10 cellular contexts compared by ENCODE assay signal in the genomic region with DNA sequence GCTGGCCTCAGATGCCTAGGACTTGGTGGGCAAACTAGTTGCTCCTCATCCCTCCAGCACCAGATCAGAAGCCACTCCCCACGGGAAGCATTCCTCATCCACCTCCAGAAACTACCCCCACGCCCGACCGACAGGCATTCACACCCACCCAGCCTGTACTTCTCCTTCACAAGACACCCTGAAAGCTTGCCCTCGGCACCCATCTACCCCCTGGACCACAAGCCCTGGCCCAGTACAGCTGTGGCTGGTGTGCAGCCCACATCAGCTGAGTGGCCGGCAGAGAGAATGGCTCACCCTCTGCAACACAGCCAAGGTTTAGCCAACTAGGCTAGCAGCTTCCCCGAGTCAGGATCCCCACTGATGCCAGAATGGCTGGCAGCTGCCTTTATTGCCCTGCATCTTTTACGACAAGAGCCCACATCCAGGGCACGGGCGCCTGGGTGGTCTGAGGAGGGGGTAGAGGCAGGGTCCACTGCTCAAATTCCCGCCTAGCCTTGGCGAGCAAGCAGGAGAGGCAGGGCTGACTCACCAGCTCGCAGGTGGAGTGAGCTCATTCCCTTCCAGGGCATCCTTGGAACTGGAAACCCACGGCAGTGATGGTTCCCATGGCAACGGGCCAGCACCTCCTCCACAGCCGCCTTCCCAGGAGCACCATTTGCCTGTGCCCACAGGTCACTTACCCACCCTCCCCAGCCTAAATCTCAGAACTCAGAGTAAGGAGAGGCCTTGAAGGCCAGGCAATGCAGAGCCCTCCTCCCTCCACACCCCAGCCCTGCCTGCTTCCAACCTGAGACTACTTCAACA. TPM values are rescaled to one million over a fixed set of nuclear protein-coding genes. Genes with fewer than 3 reads are reported as not detected.
A peak's percentile ranks its signal among the peaks of the same experiment; 100 is the strongest.
DNase-seq lines count a peak whose midpoint lies in the region; ATAC-seq and TF ChIP-seq lines count a peak whose summit lies in the region.
"Had no signal": no experiment of that assay in that cellular context is flagged by ENCODE, and none has a peak within 500 bp of the region (broad histone marks: within the 10 kb centered on the region; RNA-seq: fewer than 3 reads in every experiment).

No MANE protein-coding gene starts in this region.

- no peak for TF ChIP-seq CTCF in dorsolateral prefrontal cortex (IDR thresholded peaks at IDR 0.05 in 54 of 56, conservative IDR thresholded peaks at IDR 0.05 in 2 of 56; ENCODE audit: low read depth in 1 of 56, partially characterized antibody in 56 of 56)

- H4K20me1 ChIP-seq in GM23248 (ENCODE audit: insufficient read depth), result peaks cover 73% of the 10 kb centered on the region

- in situ Hi-C loops in GM23248 (cut with MboI), result no loop called here

- no peaks in the 10 kb centered on the region for H3K9me3 ChIP-seq in GM23248 (ENCODE audit: low read depth)
- H3K9me3 ChIP-seq: pancreas had no signal

- DNase-seq in GM23248 (peak; percentile 65), NCI-H2227 (lab: John Stamatoyannopoulos, UW; ENCODE audit: unreplicated experiment) (peak; percentile 92), dorsolateral prefrontal cortex (peak in 9 of 10 donors; percentile 37 to 91 (median 74)), putamen (ENCODE audit: low spot score) (peak; percentile 76), retina (no peak), NOMO-1 treated with dmso at 0.1 percent for 144 hours (lab: John Stamatoyannopoulos, UW; ENCODE audit: unreplicated experiment) (no peak)

- H2AFZ ChIP-seq in GM23248, result no peak overlapping the region

- H3K4me2 ChIP-seq in GM23248 (ENCODE audit: unreplicated experiment), result no peak overlapping the region

- peak overlapping the region; percentile 37 for H3K27ac ChIP-seq in GM23248
- peak overlapping the region in 46 of 59 donors; percentile 4 to 81 (median 54) for H3K27ac ChIP-seq in dorsolateral prefrontal cortex
- H3K27ac ChIP-seq: pancreas, WERI-Rb-1 had no signal

- no peak for ATAC-seq in HG03108 (IDR thresholded peaks at IDR 0.05; ENCODE audit: unreplicated experiment)
- no peak for ATAC-seq in HG03039 (IDR thresholded peaks at IDR 0.05; ENCODE audit: unreplicated experiment)

- peaks cover 83% of the 10 kb centered on the region for H3F3A ChIP-seq in GM23248 (ENCODE audit: insufficient read depth)

- no peak overlapping the region for H3K4me3 ChIP-seq in GM23248
- H3K4me3 ChIP-seq in dorsolateral prefrontal cortex, result peak overlapping the region in 13 of 59 donors; percentile 0 to 34 (median 16)
- H3K4me3 ChIP-seq: pancreas had no signal

- intact Hi-C loops in dorsolateral prefrontal cortex (cut with DNase I), result no loop called here

- 72 to 75% methylated on average over 16 of the region's 16 CpGs for WGBS in GM23248 (ENCODE audit: low coverage in 1 of 2, low lambda C conversion rate in 2 of 2, missing lambda C conversion rate in 2 of 2), 2 experiments

- H3K27me3 ChIP-seq in GM23248 (replicated peaks; ENCODE audit: insufficient read depth) (no peaks in the 10 kb centered on the region), dorsolateral prefrontal cortex (peaks cover 0 to 17% (median 0%) of the 10 kb centered on the region in 45 donors)
- H3K27me3 ChIP-seq: pancreas had no signal

- H3K79me2 ChIP-seq in GM23248 (ENCODE audit: insufficient read depth), result peaks cover 100% of the 10 kb centered on the region

- H3K9me2 ChIP-seq in GM23248 (ENCODE audit: insufficient read depth), result no peaks in the 10 kb centered on the region

- peaks cover 11% of the 10 kb centered on the region for H3K36me3 ChIP-seq in GM23248 (ENCODE audit: low read depth)
- H3K36me3 ChIP-seq: pancreas, WERI-Rb-1 had no signal

- no peak overlapping the region for H3K9ac ChIP-seq in GM23248

- H3K4me1 ChIP-seq in GM23248 (ENCODE audit: insufficient read depth), result peaks cover 68% of the 10 kb centered on the region

RNA-seq across cellular contexts. Expression of a gene that starts 17.1 kb away (rescaled TPM):
- total RNA-seq in GM23248 (2014; rRNA removed; shearing (Covaris generic)), result 403 and 414 TPM in 2 replicates
- polyA plus RNA-seq in GM23248 (2016; fragmentation: Nextera tagmentation; extraction: Ambion mirVana), result 593 and 597 TPM in 2 replicates
- 100 to 1,000 TPM in 115 of 120 experiments, 10 to 100 TPM in 5; 56.9 to 234 (median 157) TPM for total RNA-seq in dorsolateral prefrontal cortex

Comparison
In these comparisons a context has a peak if more than half of its experiments do, and no peak if none do; other contexts are left out.
1. DNase-seq: peak in GM23248 (single experiment), NCI-H2227 (single experiment), dorsolateral prefrontal cortex (9 of 10) and putamen (single experiment); none in retina (single experiment) and NOMO-1 treated with dmso at 0.1 percent for 144 hours (single experiment).